ENCODE assay signal across 1 cellular context in genomic region chr12:29316772-29317171, GRCh38.
TF ChIP-seq lines count a peak whose summit lies in the region.

No MANE protein-coding gene starts in this region.

TF ChIP-seq in HepG2, 621 proteins besides CTCF, POLR2A, EP300 and RAD21 (continued from another document):
- TF ChIP-seq ZBTB49 (CRISPR knock-in tag; IDR thresholded peaks at IDR 0.05; ENCODE audit: borderline replicate concordance) (no peak), RARG (CRISPR knock-in tag; IDR thresholded peaks at IDR 0.05; ENCODE audit: low read depth) (no peak), CBFB (CRISPR knock-in tag; IDR thresholded peaks at IDR 0.05) (no peak)
